In the genomic region with DNA sequence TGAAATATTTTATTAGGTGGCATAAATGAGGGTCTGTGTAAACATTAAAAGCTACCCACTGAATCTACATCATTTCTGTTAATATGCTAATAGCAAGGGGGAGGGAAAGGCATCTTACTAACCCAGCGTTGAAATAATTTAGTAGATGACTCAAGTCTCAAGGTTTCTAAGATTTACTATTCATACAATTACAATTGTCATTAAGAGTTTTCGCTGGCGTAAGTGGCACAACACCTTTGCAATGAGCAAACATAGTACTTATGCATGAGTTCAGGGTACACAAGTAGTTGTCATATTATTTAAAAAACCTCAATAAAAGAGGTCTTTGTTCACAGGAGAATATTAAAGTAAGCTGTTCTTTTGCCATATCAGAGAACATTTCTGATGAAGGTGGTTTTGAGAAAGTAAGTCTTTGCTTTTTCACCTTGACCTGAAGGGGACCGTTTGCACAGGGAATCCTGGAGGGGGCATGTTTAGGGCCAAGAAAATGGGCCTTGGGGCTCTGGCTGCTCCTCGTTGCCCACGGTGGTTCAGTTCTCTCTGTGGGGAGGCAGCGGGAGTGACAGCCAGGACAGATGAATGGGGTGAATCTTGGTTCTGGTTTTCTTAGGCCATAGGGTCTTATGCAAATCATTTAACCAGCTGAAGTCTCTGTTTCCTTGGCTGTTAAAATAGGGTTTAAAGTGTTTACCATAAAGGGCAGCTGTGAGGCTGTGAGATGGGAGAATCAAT, we compare ENCODE assay signal across 9 cellular contexts. TPM values are rescaled to one million over a fixed set of nuclear protein-coding genes. Genes with fewer than 3 reads are reported as not detected.
DNase-seq lines count a peak whose midpoint lies in the region; ATAC-seq, FAIRE-seq and TF ChIP-seq lines count a peak whose summit lies in the region.
"Had no signal": no experiment of that assay in that cellular context is flagged by ENCODE, and none has a peak within 500 bp of the region (broad histone marks: within the 10 kb centered on the region; RNA-seq: fewer than 3 reads in every experiment).

No MANE protein-coding gene starts in this region.

- H3K4me3 ChIP-seq in RWPE2 (ENCODE audit: severe bottlenecking): no peak overlapping the region
- H3K4me3 ChIP-seq in small intestine (ENCODE audit: low read depth in 1 of 2, low read length in 2 of 2): no peak overlapping the region
- no peak overlapping the region for H3K4me3 ChIP-seq in H7 (ENCODE audit: insufficient read depth, low read depth, low read length)

- H3K27me3 ChIP-seq in RWPE2 (ENCODE audit: insufficient read depth, poor library complexity, severe bottlenecking) (no peaks in the 10 kb centered on the region), small intestine (ENCODE audit: control insufficient read depth in 2 of 2, insufficient read depth in 2 of 2, low read length in 2 of 2) (no peaks in the 10 kb centered on the region), H7 (ENCODE audit: control insufficient read depth, insufficient read depth, low read length) (no peaks in the 10 kb centered on the region)

- DNase-seq in activated CD4-positive, CD25-positive, alpha-beta regulatory T cell treated with anti-CD3 and anti-CD28 coated beads, Interleukin-2, amount 50 U/mL, for 72 hours: no peak
- DNase-seq in RWPE2 (ENCODE audit: low spot score): no peak
- no peak for DNase-seq in small intestine
- DNase-seq in GM19240 (ENCODE audit: insufficient read length, low spot score): no peak
- DNase-seq in H7: no peak
- no peak for DNase-seq in NCI-H1930 (lab: John Stamatoyannopoulos, UW)
- DNase-seq: activated effector memory CD4-positive, alpha-beta T cell treated with Interleukin-2 at 50 U/mL for 16 hours had no signal

- 48 to 67% (median 57%) methylated on average over 7 of the region's 7 CpGs for WGBS in small intestine, 3 donors

- H3K4me1 ChIP-seq in RWPE2 (ENCODE audit: insufficient read depth, poor library complexity, severe bottlenecking) (peaks cover 21% of the 10 kb centered on the region), small intestine (ENCODE audit: control insufficient read depth in 2 of 2, insufficient read depth in 1 of 2, low read depth in 1 of 2, low read length in 1 of 2) (peaks cover 0 to 2% of the 10 kb centered on the region in 2 donors)

- H3K9me3 ChIP-seq in RWPE2 (ENCODE audit: severe bottlenecking): no peaks in the 10 kb centered on the region
- no peaks in the 10 kb centered on the region for H3K9me3 ChIP-seq in small intestine (ENCODE audit: control insufficient read depth, low read depth)

- peak overlapping the region; percentile 19 for H3K27ac ChIP-seq in RWPE2 (ENCODE audit: poor library complexity, severe bottlenecking)
- peak overlapping the region; percentile 12 to 77 for H3K27ac ChIP-seq in small intestine (ENCODE audit: low read depth in 1 of 2, low read length in 1 of 2)

- ATAC-seq in activated CD4-positive, CD25-positive, alpha-beta regulatory T cell treated with anti-CD3 and anti-CD28 coated beads, Interleukin-2, amount 50 U/mL, for 24 hours: peak; percentile 30 to 47
- ATAC-seq in HG02571 (IDR thresholded peaks at IDR 0.05; ENCODE audit: unreplicated experiment): peak; percentile 37
- no peak for ATAC-seq in RWPE2 (ENCODE audit: low read depth)

- H3K36me3 ChIP-seq in RWPE2 (ENCODE audit: low read depth) (no peaks in the 10 kb centered on the region), small intestine (ENCODE audit: control insufficient read depth in 2 of 2, insufficient read depth in 2 of 2, low read length in 2 of 2) (no peaks in the 10 kb centered on the region), H7 (replicated peaks; ENCODE audit: control insufficient read depth, insufficient read depth, low read length) (no peaks in the 10 kb centered on the region)

- FAIRE-seq in small intestine (lab: Jason Lieb, UNC): no peak

- TF ChIP-seq CTCF in RWPE2 (IDR thresholded peaks at IDR 0.05; ENCODE audit: poor library complexity, severe bottlenecking): no peak

RNA-seq across cellular contexts. Expression of a gene that starts 4.4 kb away (rescaled TPM):
- polyA plus RNA-seq in small intestine: 10 to 100 TPM in 1 of 3 donors, 1 to 10 TPM in 2; 3.6 to 11.6 (median 3.8) TPM
- total RNA-seq in H7 (2014; rRNA removed; shearing (Covaris generic)): 1.4 and 2.1 TPM in 2 replicates
